In the genomic region with DNA sequence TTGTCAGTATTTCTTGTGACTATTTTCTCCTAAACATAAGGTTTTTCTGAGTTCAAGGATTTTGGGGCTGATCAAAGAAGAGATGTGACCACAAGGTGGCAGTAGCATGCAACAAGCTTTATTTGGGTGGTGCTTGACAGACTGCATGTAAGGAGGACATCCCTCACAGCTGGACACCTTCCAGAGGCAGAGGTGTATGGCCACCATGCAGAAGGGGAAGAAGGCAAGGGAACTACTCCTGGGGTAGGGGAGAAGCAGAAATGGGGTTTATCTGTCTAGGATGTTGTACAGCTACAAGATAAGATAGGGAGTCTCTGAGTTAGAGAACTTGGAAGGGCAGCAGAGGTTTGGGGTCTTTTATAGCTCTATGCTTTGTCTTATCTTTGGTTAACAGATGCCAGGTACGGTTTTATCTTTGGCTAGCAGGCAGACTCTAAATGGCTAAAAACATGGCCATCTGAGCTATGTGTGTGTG, we compare ENCODE assay signal across 1 cellular context.
TF ChIP-seq lines count a peak whose summit lies in the region.

No MANE protein-coding gene starts in this region.

TF ChIP-seq in HCT116, 20 proteins besides CTCF, POLR2A, EP300 and RAD21 (continued from another document):
- TF ChIP-seq, protein P1, sequence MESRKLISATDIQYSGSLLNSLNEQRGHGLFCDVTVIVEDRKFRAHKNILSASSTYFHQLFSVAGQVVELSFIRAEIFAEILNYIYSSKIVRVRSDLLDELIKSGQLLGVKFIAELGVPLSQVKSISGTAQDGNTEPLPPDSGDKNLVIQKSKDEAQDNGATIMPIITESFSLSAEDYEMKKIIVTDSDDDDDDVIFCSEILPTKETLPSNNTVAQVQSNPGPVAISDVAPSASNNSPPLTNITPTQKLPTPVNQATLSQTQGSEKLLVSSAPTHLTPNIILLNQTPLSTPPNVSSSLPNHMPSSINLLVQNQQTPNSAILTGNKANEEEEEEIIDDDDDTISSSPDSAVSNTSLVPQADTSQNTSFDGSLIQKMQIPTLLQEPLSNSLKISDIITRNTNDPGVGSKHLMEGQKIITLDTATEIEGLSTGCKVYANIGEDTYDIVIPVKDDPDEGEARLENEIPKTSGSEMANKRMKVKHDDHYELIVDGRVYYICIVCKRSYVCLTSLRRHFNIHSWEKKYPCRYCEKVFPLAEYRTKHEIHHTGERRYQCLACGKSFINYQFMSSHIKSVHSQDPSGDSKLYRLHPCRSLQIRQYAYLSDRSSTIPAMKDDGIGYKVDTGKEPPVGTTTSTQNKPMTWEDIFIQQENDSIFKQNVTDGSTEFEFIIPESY (IDR thresholded peaks at IDR 0.05; ENCODE audit: extremely low read depth, insufficient replicate concordance, low read length) = no peak
- TF ChIP-seq SRF (IDR thresholded peaks at IDR 0.05; ENCODE audit: low read depth) (0 out of 2 replicates have a peak, but pooled peaks have one; percentile 56), SP1 (IDR thresholded peaks at IDR 0.05; ENCODE audit: low read depth) (no peak), YY1 (IDR thresholded peaks at IDR 0.05; ENCODE audit: extremely low read depth, insufficient replicate concordance, low read depth, low read length) (peak; percentile 63), CBX3 (IDR thresholded peaks at IDR 0.05; ENCODE audit: low read depth) (peak; percentile 70), SIN3A (IDR thresholded peaks at IDR 0.05; ENCODE audit: low read depth) (no peak), TCF7L2 (IDR thresholded peaks at IDR 0.05; ENCODE audit: borderline replicate concordance, extremely low read depth, insufficient read depth, insufficient read length) (no peak)
- TF ChIP-seq, protein P2, sequence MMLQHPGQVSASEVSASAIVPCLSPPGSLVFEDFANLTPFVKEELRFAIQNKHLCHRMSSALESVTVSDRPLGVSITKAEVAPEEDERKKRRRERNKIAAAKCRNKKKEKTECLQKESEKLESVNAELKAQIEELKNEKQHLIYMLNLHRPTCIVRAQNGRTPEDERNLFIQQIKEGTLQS (IDR thresholded peaks at IDR 0.05) = no peak
